8 cellular contexts compared by ENCODE assay signal in the genomic region with DNA sequence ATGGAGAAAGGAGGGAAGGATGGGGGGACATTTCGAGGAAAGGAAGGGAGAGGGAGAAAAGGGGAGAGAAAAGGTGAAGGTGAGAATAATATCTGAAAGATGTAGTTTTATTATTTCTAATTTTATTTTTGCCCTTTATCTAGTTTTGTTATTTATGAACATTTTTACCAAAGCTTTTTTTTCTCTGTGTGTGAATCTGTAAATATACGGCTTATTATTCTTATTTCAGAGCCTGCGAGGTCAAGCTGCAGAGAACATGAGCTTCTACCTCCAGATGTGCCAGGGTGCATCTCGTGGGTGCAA. TPM values are rescaled to one million over a fixed set of nuclear protein-coding genes. Genes with fewer than 3 reads are reported as not detected.
DNase-seq lines count a peak whose midpoint lies in the region; ATAC-seq, FAIRE-seq and TF ChIP-seq lines count a peak whose summit lies in the region.

No MANE protein-coding gene starts in this region.

- TF ChIP-seq POLR2A in K562 (conservative IDR thresholded peaks at IDR 0.05), result no peak
- TF ChIP-seq POLR2A in right lobe of liver (IDR thresholded peaks at IDR 0.05), result no peak
- TF ChIP-seq POLR2A in suprapubic skin (IDR thresholded peaks at IDR 0.05), result no peak

- FAIRE-seq in K562 (lab: Jason Lieb, UNC), result no peak

- no peaks in the 10 kb centered on the region for H4K20me1 ChIP-seq in K562 (replicated peaks; ENCODE audit: control insufficient read depth, insufficient read depth, low read length)

- no peaks in the 10 kb centered on the region for H3K9me3 Mint-ChIP-seq in activated CD4-positive, alpha-beta T cell treated with anti-CD3 and anti-CD28 coated beads, Interleukin-2, amount 10 ng/mL, durations not matched to agents 24 days and 14 days

- peak overlapping the region; percentile 79 to 93 for H3K9ac ChIP-seq in K562 (ENCODE audit: insufficient read depth in 1 of 2, low read depth in 2 of 2, low read length in 2 of 2)

- H3K79me2 ChIP-seq in K562 (ENCODE audit: control insufficient read depth, insufficient read depth, low read length), result no peaks in the 10 kb centered on the region

- POLR2A ChIA-PET in K562 (lab: Yijun Ruan, JAX), result interaction anchor here (0.6 to 5.4 kb wide), 4 partner anchors 9 to 163 kb away, joined by 3 to 52 read pairs (median 6); no protein-coding TSS in a partner anchor

- ATAC-seq in K562 (no peak), right lobe of liver (no peak), GM19452 (IDR thresholded peaks at IDR 0.05; ENCODE audit: unreplicated experiment) (no peak), GM21447 (IDR thresholded peaks at IDR 0.05; ENCODE audit: unreplicated experiment) (no peak)

- TF ChIP-seq EP300 in K562 (IDR thresholded peaks at IDR 0.05; ENCODE audit: low read length), result no peak
- no peak for TF ChIP-seq EP300 in suprapubic skin (IDR thresholded peaks at IDR 0.05)

- H3K27me3 Mint-ChIP-seq in activated CD4-positive, alpha-beta T cell treated with anti-CD3 and anti-CD28 coated beads, Interleukin-2, amount 10 ng/mL, durations not matched to agents 24 days and 14 days, result peaks cover 62% of the 10 kb centered on the region

- CTCF ChIA-PET in K562 (lab: Yijun Ruan, JAX; ENCODE audit: low intra/inter-chr PET ratio), result interaction anchor here (1.7 kb wide), 1 partner anchor 129 kb away, joined by 4 read pairs; no protein-coding TSS in a partner anchor

- H3K4me2 ChIP-seq in K562 (ENCODE audit: insufficient read depth, low read length), result peak overlapping the region; percentile 76

- TF ChIP-seq RAD21 in K562 (CRISPR knock-in tag; conservative IDR thresholded peaks at IDR 0.05 in 1 of 2, IDR thresholded peaks at IDR 0.05 in 1 of 2), result no peak

- H3K27ac Mint-ChIP-seq in activated CD4-positive, alpha-beta T cell treated with anti-CD3 and anti-CD28 coated beads, Interleukin-2, amount 10 ng/mL, durations not matched to agents 24 days and 14 days, result no peak overlapping the region

- no peaks in the 10 kb centered on the region for H3K9me1 ChIP-seq in K562 (ENCODE audit: control insufficient read depth, insufficient read depth, low read length)

- in situ Hi-C loops in K562 (cut with MboI), result no loop called here

- H3K4me3 ChIP-seq in K562 (peak overlapping the region; percentile 47), right lobe of liver (peak overlapping the region; percentile 49 to 61 (median 58)), suprapubic skin (peak overlapping the region; percentile 56)

- no peak for DNase-seq in activated CD4-positive, alpha-beta T cell treated with anti-CD3 and anti-CD28 coated beads, Interleukin-2, amount 10 ng/mL, durations not matched to agents 24 days and 14 days
- no peak for DNase-seq in activated CD4-positive, alpha-beta T cell treated with anti-CD3 and anti-CD28 coated beads, Interleukin-2, amount 50 U/mL, for 1 hour
- DNase-seq in K562 (ENCODE audit: extremely low read depth in 1 of 4, low spot score in 3 of 4), result no peak
- DNase-seq in right lobe of liver, result no peak
- DNase-seq in suprapubic skin (ENCODE audit: low spot score in 2 of 2), result no peak
- no peak for DNase-seq in SKM-1 treated with dmso at 0.1 percent for 144 hours (lab: John Stamatoyannopoulos, UW; ENCODE audit: unreplicated experiment)

- peak overlapping the region; percentile 92 for H2AFZ ChIP-seq in K562 (ENCODE audit: low read depth, low read length)

- intact Hi-C loops in activated CD4-positive, alpha-beta T cell treated with anti-CD3 and anti-CD28 coated beads, Interleukin-2, amount 10 ng/mL, durations not matched to agents 24 days and 14 days (cut with micrococcal nuclease), result loop anchor here (5.0 kb wide), 1 partner anchor 35 kb away; no protein-coding TSS in a partner anchor
- intact Hi-C loops in K562 (cut with micrococcal nuclease), result no loop called here
- intact Hi-C loops in right lobe of liver (cut with DNase I), result no loop called here

- no peaks in the 10 kb centered on the region for H3K36me3 ChIP-seq in K562 (ENCODE audit: control insufficient read depth, insufficient read depth, low read length)
- no peaks in the 10 kb centered on the region for H3K36me3 ChIP-seq in right lobe of liver
- H3K36me3 ChIP-seq in suprapubic skin, result no peaks in the 10 kb centered on the region

- H3K9me3 ChIP-seq in K562 (replicated peaks; ENCODE audit: control insufficient read depth, insufficient read depth, low read depth, low read length) (no peaks in the 10 kb centered on the region), right lobe of liver (no peaks in the 10 kb centered on the region), suprapubic skin (no peaks in the 10 kb centered on the region)

- TF ChIP-seq CTCF in K562 (IDR thresholded peaks at IDR 0.05 in 2 of 3, conservative IDR thresholded peaks at IDR 0.05 in 1 of 3; ENCODE audit: insufficient read depth in 2 of 3, low read depth in 1 of 3, low read length in 3 of 3) (no peak), right lobe of liver (IDR thresholded peaks at IDR 0.05) (no peak), suprapubic skin (IDR thresholded peaks at IDR 0.05) (no peak)

- no TSS peak for BruUV-seq in K562 (replicated peaks; lab: Mats Ljungman, UMichigan)

- peak overlapping the region; percentile 82 for H3K4me3 Mint-ChIP-seq in activated CD4-positive, alpha-beta T cell treated with anti-CD3 and anti-CD28 coated beads, Interleukin-2, amount 10 ng/mL, durations not matched to agents 24 days and 14 days

- peaks cover 3% of the 10 kb centered on the region for H3K36me3 Mint-ChIP-seq in activated CD4-positive, alpha-beta T cell treated with anti-CD3 and anti-CD28 coated beads, Interleukin-2, amount 10 ng/mL, durations not matched to agents 24 days and 14 days (ENCODE audit: low read depth)

- H3K4me1 ChIP-seq in K562 (replicated peaks in 1 of 2; ENCODE audit: control insufficient read depth in 2 of 2, insufficient read depth in 2 of 2, low read length in 2 of 2), result peaks cover 10 to 29% of the 10 kb centered on the region in 2 experiments; a peak in 3 of 5 replicates
- peaks cover 0 to 12% (median 5%) of the 10 kb centered on the region in 4 donors for H3K4me1 ChIP-seq in right lobe of liver
- peaks cover 14% of the 10 kb centered on the region for H3K4me1 ChIP-seq in suprapubic skin

- H3K27ac ChIP-seq in K562 (ENCODE audit: extremely low read depth, low read depth, low read length) (peak overlapping the region; percentile 76; the same call in 2 of the 3 replicates), right lobe of liver (peak overlapping the region; percentile 84 to 98 (median 91)), suprapubic skin (peak overlapping the region; percentile 83)

- H3K4me1 Mint-ChIP-seq in activated CD4-positive, alpha-beta T cell treated with anti-CD3 and anti-CD28 coated beads, Interleukin-2, amount 10 ng/mL, durations not matched to agents 24 days and 14 days, result peaks cover 29% of the 10 kb centered on the region

- H3K27me3 ChIP-seq in K562 (ENCODE audit: control insufficient read depth in 2 of 2, insufficient read depth in 2 of 2, low read length in 2 of 2) (no peaks in the 10 kb centered on the region), right lobe of liver (no peaks in the 10 kb centered on the region), suprapubic skin (peaks cover 11% of the 10 kb centered on the region)

- WGBS in K562 (ENCODE audit: insufficient coverage, low coverage, missing lambda C conversion rate), result 53% methylated on average over 4 of the region's 4 CpGs
- 31% methylated on average over 4 of the region's 4 CpGs for WGBS in right lobe of liver (ENCODE audit: insufficient coverage, low coverage, low lambda C conversion rate, missing lambda C conversion rate)
- 53% methylated on average over 4 of the region's 4 CpGs for WGBS in suprapubic skin

TF ChIP-seq in K562, 482 proteins besides CTCF, POLR2A, EP300 and RAD21 (continues in another document):
- TF ChIP-seq, protein P1, sequence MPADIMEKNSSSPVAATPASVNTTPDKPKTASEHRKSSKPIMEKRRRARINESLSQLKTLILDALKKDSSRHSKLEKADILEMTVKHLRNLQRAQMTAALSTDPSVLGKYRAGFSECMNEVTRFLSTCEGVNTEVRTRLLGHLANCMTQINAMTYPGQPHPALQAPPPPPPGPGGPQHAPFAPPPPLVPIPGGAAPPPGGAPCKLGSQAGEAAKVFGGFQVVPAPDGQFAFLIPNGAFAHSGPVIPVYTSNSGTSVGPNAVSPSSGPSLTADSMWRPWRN (IDR thresholded peaks at IDR 0.05; ENCODE audit: low read depth), result no peak

RNA-seq across cellular contexts. Expression of a gene that starts 35.0 kb away (rescaled TPM):
- total RNA-seq in activated CD4-positive, alpha-beta T cell treated with anti-CD3 and anti-CD28 coated beads, Interleukin-2, amount 10 ng/mL, durations not matched to agents 24 days and 14 days, result 1,449 and 1,452 TPM in 2 replicates
- total RNA-seq in K562 (2011; cell fraction: chromatin; rRNA removed; ENCODE audit: low replicate concordance), result not detected in 2 replicates
- total RNA-seq in K562 (2011; cell fraction: nucleolus; rRNA removed), result not detected in 2 replicates
- not detected in 2 replicates for total RNA-seq in K562 (2011; cell fraction: nucleoplasm; rRNA removed)
- not detected in 2 replicates for total RNA-seq in K562 (2014; rRNA removed)
- not detected in 2 replicates for total RNA-seq in K562 (2014; rRNA removed; fragmentation: Illumina TruSeq; extraction: Trizol)
- total RNA-seq in K562 (2015; rRNA removed; fragmentation: Illumina TruSeq; extraction: Trizol), result not detected in 2 replicates
- 3.3 and 4.5 TPM in 2 replicates for total RNA-seq in K562 (2021)
- polyA plus RNA-seq in K562 (2011; rRNA removed), result not detected in 2 replicates
- 0.04 and 0.09 TPM in 2 replicates for polyA plus RNA-seq in K562 (2011; cell fraction: cytosol; rRNA removed)
- polyA plus RNA-seq in K562 (2011; cell fraction: nucleus; rRNA removed), result not detected in 2 replicates
- 0.04 and 0.15 TPM in 2 replicates for polyA plus RNA-seq in K562 (2012)
- not detected in 2 replicates for polyA plus RNA-seq in K562 (2014; fragmentation: Illumina TruSeq; extraction: Trizol)
- polyA plus RNA-seq in K562 (2014; fragmentation: Nextera tagmentation; extraction: Ambion mirVana), result not detected
- 0.09 and 0.46 TPM in 2 replicates for polyA plus RNA-seq in K562 (2014; rRNA removed)
- 0.27 TPM in 1 of 2 replicates, not detected in the other for polyA minus RNA-seq in K562 (2011; rRNA and poly(A)+ RNA removed)
- 3.5 and 8.9 TPM in 2 replicates for polyA minus RNA-seq in K562 (2011; cell fraction: cytosol; rRNA and poly(A)+ RNA removed)
- 0.78 and 1.1 TPM in 2 replicates for polyA minus RNA-seq in K562 (2011; cell fraction: nucleus; rRNA and poly(A)+ RNA removed)
- 100 to 1,000 TPM; 107 to 561 (median 406) TPM for total RNA-seq in right lobe of liver
- 100 to 1,000 TPM; 455 to 546 (median 499) TPM for total RNA-seq in suprapubic skin

Comparison
In these comparisons a context has a peak if more than half of its experiments do, and no peak if none do; other contexts are left out.
1. RNA of a gene that starts 35.0 kb away (total RNA-seq): 1,449 to 1,452 TPM in activated CD4-positive, alpha-beta T cell treated with anti-CD3 and anti-CD28 coated beads, Interleukin-2, amount 10 ng/mL, durations not matched to agents 24 days and 14 days, 107 to 561 TPM in right lobe of liver and 455 to 546 TPM in suprapubic skin; 3.3 to 4.5 TPM in K562; every median in the first group is over 10 times any median in the second.
2. Peak in every context shown above with its lines, with median percentiles within 50 percentile points of each other: H3K27ac ChIP-seq and H3K4me3 ChIP-seq.